16 cellular contexts compared by ENCODE assay signal in the genomic region with DNA sequence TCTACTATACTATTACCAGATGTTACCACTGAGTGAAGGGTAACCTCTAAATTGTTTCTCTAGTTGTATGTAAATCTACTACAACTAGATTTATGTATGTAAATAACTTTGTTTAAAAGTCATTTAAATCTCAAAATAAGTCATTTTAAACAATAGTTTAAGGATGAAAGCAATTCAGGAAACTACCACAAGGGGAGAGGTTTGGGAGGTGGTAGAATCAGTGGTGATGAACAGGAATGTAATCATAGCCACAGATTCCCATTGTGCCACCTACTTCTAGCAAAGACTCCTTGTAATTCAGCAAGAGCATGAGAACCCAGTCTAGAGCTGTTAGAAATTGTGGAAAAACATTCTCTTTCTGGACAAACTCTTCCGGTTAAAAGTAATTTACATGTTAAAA.
DNase-seq lines count a peak whose midpoint lies in the region; ATAC-seq and TF ChIP-seq lines count a peak whose summit lies in the region.
"Had no signal": no experiment of that assay in that cellular context is flagged by ENCODE, and none has a peak within 500 bp of the region (broad histone marks: within the 10 kb centered on the region; RNA-seq: fewer than 3 reads in every experiment).

No MANE protein-coding gene starts in this region.

- no peak for ATAC-seq in left lobe of liver
- ATAC-seq: mucosa of descending colon, right cardiac atrium had no signal

- no peak overlapping the region for H3K4me3 Mint-ChIP-seq in neural crest cell

- no peak overlapping the region for H3K27ac Mint-ChIP-seq in neural crest cell (ENCODE audit: unreplicated experiment)

- H3K4me3 ChIP-seq in GM06990 (replicated peaks; ENCODE audit: low read depth, low read length) (no peak overlapping the region), colonic mucosa (no peak overlapping the region)
- H3K4me3 ChIP-seq: mucosa of descending colon, SJSA1 had no signal

- no peaks in the 10 kb centered on the region for H3K4me1 Mint-ChIP-seq in neural crest cell

- H3K36me3 ChIP-seq in GM06990 (ENCODE audit: control insufficient read depth, insufficient read depth, low read length) = no peaks in the 10 kb centered on the region
- no peaks in the 10 kb centered on the region for H3K36me3 ChIP-seq in colonic mucosa
- H3K36me3 ChIP-seq: SJSA1 had no signal

- DNase-seq in GM06990 (ENCODE audit: extremely low read depth, insufficient read length) (no peak), M059J (ENCODE audit: low read depth) (peak; percentile 11), colonic mucosa (no peak), neural crest cell (ENCODE audit: low read depth, low spot score) (no peak), left lobe of liver (ENCODE audit: low spot score) (no peak), germinal center (ENCODE audit: low spot score) (no peak), NCI-H446 (lab: John Stamatoyannopoulos, UW) (no peak)
- DNase-seq: activated effector memory CD4-positive, alpha-beta T cell treated with anti-CD3 and anti-CD28 coated beads, Interleukin-2, amount 50 U/mL, for 16 hours; cortex of kidney; hippocampal formation; Kasumi-1; mucosa of descending colon; NCI-H345; right cardiac atrium; trophoblast cell had no signal

- H3K4me1 ChIP-seq in colonic mucosa = no peaks in the 10 kb centered on the region
- H3K4me1 ChIP-seq: SJSA1 had no signal

- intact Hi-C loops in colonic mucosa (cut with DNase I) = no loop called here

- no peaks in the 10 kb centered on the region for H3K36me3 Mint-ChIP-seq in neural crest cell (ENCODE audit: low read depth)

- no peak overlapping the region for H3K27ac ChIP-seq in colonic mucosa
- H3K27ac ChIP-seq: SJSA1 had no signal

- TF ChIP-seq CTCF in GM06990 (IDR thresholded peaks at IDR 0.05; ENCODE audit: insufficient read depth, low read length, poor library complexity, severe bottlenecking) (peak; percentile 11), colonic mucosa (IDR thresholded peaks at IDR 0.05) (peak; percentile 15), neural crest cell (conservative IDR thresholded peaks at IDR 0.05) (peak; percentile 52)

- no peaks in the 10 kb centered on the region for H3K9me3 Mint-ChIP-seq in neural crest cell

- H3K27me3 Mint-ChIP-seq in neural crest cell (ENCODE audit: low read depth) = no peaks in the 10 kb centered on the region

- H3K9me3 ChIP-seq in colonic mucosa = no peaks in the 10 kb centered on the region
- H3K9me3 ChIP-seq: mucosa of descending colon, SJSA1 had no signal

- H3K9ac ChIP-seq in colonic mucosa (ENCODE audit: low read depth in 2 of 2, low read length in 2 of 2) = no peak overlapping the region

- H3K27me3 ChIP-seq in GM06990 (replicated peaks; ENCODE audit: control insufficient read depth, insufficient read depth, low read length) = no peaks in the 10 kb centered on the region
- H3K27me3 ChIP-seq in colonic mucosa = no peaks in the 10 kb centered on the region
- H3K27me3 ChIP-seq: SJSA1 had no signal
